ENCODE assay signal across 23 cellular contexts in the genomic region with DNA sequence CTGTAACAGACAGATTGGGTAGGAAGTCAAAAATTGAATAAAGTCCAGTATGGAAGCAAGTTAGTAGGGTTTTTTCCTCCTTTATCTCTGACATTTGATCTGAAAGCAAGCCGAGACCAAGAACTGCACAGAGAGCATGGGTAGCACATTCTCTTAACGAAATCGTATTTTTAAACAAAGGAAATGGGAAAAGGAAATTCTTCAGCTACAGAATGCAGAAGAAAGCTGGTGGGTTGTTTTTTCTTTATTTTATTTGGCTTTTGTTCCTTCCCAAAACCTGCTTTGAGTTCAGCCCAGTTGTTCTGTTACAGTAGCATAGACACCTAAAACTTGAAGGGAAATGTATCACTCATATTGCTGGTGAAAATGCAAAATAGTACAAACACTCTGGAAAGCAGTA.
"Had no signal": no experiment of that assay in that cellular context is flagged by ENCODE, and none has a peak within 500 bp of the region (broad histone marks: within the 10 kb centered on the region; RNA-seq: fewer than 3 reads in every experiment).

No MANE protein-coding gene starts in this region.

- H3K36me3 Mint-ChIP-seq: memory B cell; naive thymus-derived CD4-positive, alpha-beta T cell had no signal

- DNase-seq: effector CD8-positive, alpha-beta T cell; effector memory CD8-positive, alpha-beta T cell; endodermal cell; erythroblast; esophagus squamous epithelium; foreskin fibroblast; foreskin melanocyte; gastrocnemius medialis; glutamatergic neuron; head of caudate nucleus; heart right ventricle; hippocampal formation; left cardiac atrium; left lung; left ventricle myocardium superior; lower lobe of right lung; mammary epithelial cell; mesendoderm; midbrain; naive thymus-derived CD4-positive, alpha-beta T cell had no signal

- H3K4me1 Mint-ChIP-seq: endodermal cell; memory B cell; naive thymus-derived CD4-positive, alpha-beta T cell had no signal

- H3K27ac Mint-ChIP-seq: effector memory CD8-positive, alpha-beta T cell; endodermal cell; memory B cell; naive thymus-derived CD4-positive, alpha-beta T cell had no signal

- H3K27me3 Mint-ChIP-seq: effector memory CD8-positive, alpha-beta T cell; memory B cell; naive thymus-derived CD4-positive, alpha-beta T cell had no signal

- H3K27me3 ChIP-seq: esophagus squamous epithelium, gastrocnemius medialis, heart right ventricle, left lung had no signal

- H3K9me3 Mint-ChIP-seq: memory B cell had no signal

- H3K9me3 ChIP-seq: esophagus squamous epithelium, gastrocnemius medialis had no signal

- H3K4me1 ChIP-seq: esophagus squamous epithelium, gastrocnemius medialis, heart right ventricle, left lung, lower lobe of right lung had no signal

- H3K4me3 Mint-ChIP-seq: effector memory CD8-positive, alpha-beta T cell; endodermal cell; memory B cell; naive thymus-derived CD4-positive, alpha-beta T cell had no signal

- H3K27ac ChIP-seq: coronary artery, epithelial cell of prostate, esophagus squamous epithelium, gastrocnemius medialis, heart right ventricle, left lung, lower lobe of right lung had no signal

- H3K4me3 ChIP-seq: coronary artery, esophagus squamous epithelium, gastrocnemius medialis, heart right ventricle, left lung, lower lobe of right lung had no signal

- H3K36me3 ChIP-seq: esophagus squamous epithelium, gastrocnemius medialis, heart right ventricle, left lung, lower lobe of right lung had no signal
